10 cellular contexts compared by ENCODE assay signal in genomic region chr1:170214117-170214979, GRCh38.
A peak's percentile ranks its signal among the peaks of the same experiment; 100 is the strongest.
DNase-seq lines count a peak whose midpoint lies in the region; ATAC-seq and TF ChIP-seq lines count a peak whose summit lies in the region.
"Had no signal": no experiment of that assay in that cellular context is flagged by ENCODE, and none has a peak within 500 bp of the region (broad histone marks: within the 10 kb centered on the region; RNA-seq: fewer than 3 reads in every experiment).

No MANE protein-coding gene starts in this region.

- no peaks in the 10 kb centered on the region for H3K79me2 ChIP-seq in neural progenitor cell (ENCODE audit: low read depth)

- H3K27me3 ChIP-seq in gastroesophageal sphincter, result no peaks in the 10 kb centered on the region
- H3K27me3 ChIP-seq in neural progenitor cell, result no peaks in the 10 kb centered on the region

- H3K36me3 Mint-ChIP-seq in neural progenitor cell, result no peaks in the 10 kb centered on the region
- H3K36me3 Mint-ChIP-seq in activated CD4-positive, alpha-beta memory T cell treated with anti-CD3 and anti-CD28 coated beads, Interleukin-2, amount 10 ng/mL, durations not matched to agents 7 days and 5 days (ENCODE audit: low read depth), result no peaks in the 10 kb centered on the region

- no peak for TF ChIP-seq EP300 in gastroesophageal sphincter (IDR thresholded peaks at IDR 0.05)

- no peak for TF ChIP-seq CTCF in gastroesophageal sphincter (IDR thresholded peaks at IDR 0.05)
- TF ChIP-seq CTCF in neural progenitor cell (IDR thresholded peaks at IDR 0.05), result no peak

- CTCF ChIA-PET in activated CD4-positive, alpha-beta memory T cell treated with anti-CD3 and anti-CD28 coated beads, Interleukin-2, amount 10 ng/mL, durations not matched to agents 7 days and 5 days (lab: Charles Lee), result no interaction called here

- no peak overlapping the region for H3K4me3 Mint-ChIP-seq in neural progenitor cell
- no peak overlapping the region for H3K4me3 Mint-ChIP-seq in activated CD4-positive, alpha-beta memory T cell treated with anti-CD3 and anti-CD28 coated beads, Interleukin-2, amount 10 ng/mL, durations not matched to agents 7 days and 5 days
- H3K4me3 Mint-ChIP-seq: activated CD4-positive, alpha-beta T cell treated with anti-CD3 and anti-CD28 coated beads, Interleukin-2, amount 10 ng/mL, durations not matched to agents 24 days and 14 days had no signal

- H3F3A ChIP-seq in neural progenitor cell (ENCODE audit: low read depth), result no peaks in the 10 kb centered on the region

- POLR2A ChIA-PET in activated CD4-positive, alpha-beta memory T cell treated with anti-CD3 and anti-CD28 coated beads, Interleukin-2, amount 10 ng/mL, durations not matched to agents 7 days and 5 days (lab: Charles Lee), result no interaction called here

- H3K4me3 ChIP-seq in gastroesophageal sphincter, result no peak overlapping the region
- H3K4me3 ChIP-seq in neural progenitor cell, result no peak overlapping the region

- no peak overlapping the region for H3K27ac Mint-ChIP-seq in neural progenitor cell
- H3K27ac Mint-ChIP-seq in activated CD4-positive, alpha-beta memory T cell treated with anti-CD3 and anti-CD28 coated beads, Interleukin-2, amount 10 ng/mL, durations not matched to agents 7 days and 5 days, result no peak overlapping the region
- H3K27ac Mint-ChIP-seq: activated CD4-positive, alpha-beta T cell treated with anti-CD3 and anti-CD28 coated beads, Interleukin-2, amount 10 ng/mL, durations not matched to agents 24 days and 14 days had no signal

- H3K27ac ChIP-seq in gastroesophageal sphincter, result peak overlapping the region; percentile 47 to 70 (median 57)
- H3K27ac ChIP-seq in neural progenitor cell, result no peak overlapping the region

- TF ChIP-seq POLR2A in gastroesophageal sphincter (IDR thresholded peaks at IDR 0.05), result no peak

- no peaks in the 10 kb centered on the region for H3K4me1 Mint-ChIP-seq in neural progenitor cell
- no peaks in the 10 kb centered on the region for H3K4me1 Mint-ChIP-seq in activated CD4-positive, alpha-beta memory T cell treated with anti-CD3 and anti-CD28 coated beads, Interleukin-2, amount 10 ng/mL, durations not matched to agents 7 days and 5 days
- H3K4me1 Mint-ChIP-seq: activated CD4-positive, alpha-beta T cell treated with anti-CD3 and anti-CD28 coated beads, Interleukin-2, amount 10 ng/mL, durations not matched to agents 24 days and 14 days had no signal

- H3K36me3 ChIP-seq in gastroesophageal sphincter (no peaks in the 10 kb centered on the region), neural progenitor cell (no peaks in the 10 kb centered on the region)

- H3K4me2 ChIP-seq in neural progenitor cell, result no peak overlapping the region

- H3K27me3 Mint-ChIP-seq in neural progenitor cell (ENCODE audit: insufficient read depth, low read depth), result peaks cover 2% of the 10 kb centered on the region
- H3K27me3 Mint-ChIP-seq in activated CD4-positive, alpha-beta memory T cell treated with anti-CD3 and anti-CD28 coated beads, Interleukin-2, amount 10 ng/mL, durations not matched to agents 7 days and 5 days, result peaks cover 21% of the 10 kb centered on the region

- H3K9me3 Mint-ChIP-seq in neural progenitor cell, result no peaks in the 10 kb centered on the region
- no peaks in the 10 kb centered on the region for H3K9me3 Mint-ChIP-seq in activated CD4-positive, alpha-beta memory T cell treated with anti-CD3 and anti-CD28 coated beads, Interleukin-2, amount 10 ng/mL, durations not matched to agents 7 days and 5 days
- H3K9me3 Mint-ChIP-seq: activated CD4-positive, alpha-beta T cell treated with anti-CD3 and anti-CD28 coated beads, Interleukin-2, amount 10 ng/mL, durations not matched to agents 24 days and 14 days had no signal

- H3K9me3 ChIP-seq in gastroesophageal sphincter, result no peaks in the 10 kb centered on the region
- no peaks in the 10 kb centered on the region for H3K9me3 ChIP-seq in neural progenitor cell (ENCODE audit: low read depth)

- H4K20me1 ChIP-seq in neural progenitor cell (ENCODE audit: low read depth), result no peaks in the 10 kb centered on the region

- H3K4me1 ChIP-seq in gastroesophageal sphincter (peaks cover 9 to 41% (median 12%) of the 10 kb centered on the region in 3 donors), neural progenitor cell (no peaks in the 10 kb centered on the region)

- ATAC-seq in GM21360 (IDR thresholded peaks at IDR 0.05; ENCODE audit: unreplicated experiment) (peak; percentile 80), HG03432 (IDR thresholded peaks at IDR 0.05; ENCODE audit: unreplicated experiment) (peak; percentile 70), gastroesophageal sphincter (no peak)

- DNase-seq in Daoy (ENCODE audit: low read depth), result peak; percentile 45
- no peak for DNase-seq in stimulated activated CD4-positive, alpha-beta T cell treated with anti-CD3 and anti-CD28 coated beads, Interleukin-4, amount 100 ng/mL, for 24 hours
- no peak for DNase-seq in neural progenitor cell (ENCODE audit: low spot score)
- DNase-seq in activated CD4-positive, alpha-beta memory T cell treated with anti-CD3 and anti-CD28 coated beads, Interleukin-2, amount 10 ng/mL, durations not matched to agents 7 days and 5 days, result no peak
- no peak for DNase-seq in effector CD4-positive, alpha-beta T cell
- DNase-seq: activated CD4-positive, alpha-beta T cell treated with anti-CD3 and anti-CD28 coated beads, Interleukin-2, amount 10 ng/mL, durations not matched to agents 24 days and 14 days; stimulated activated CD4-positive, alpha-beta T cell treated with anti-CD3 and anti-CD28 coated beads, Interleukin-2, amount 100 ng/mL, for 24 hours had no signal

- no peak overlapping the region for H3K9ac ChIP-seq in neural progenitor cell

- WGBS in gastroesophageal sphincter (ENCODE audit: low coverage in 1 of 2), 2 donors, result 29 to 49% methylated on average over 4 to 10 of the region's 10 CpGs

- H2AFZ ChIP-seq in neural progenitor cell (replicated peaks), result no peak overlapping the region
